Comparison of ENCODE assay signal across 9 cellular contexts in the genomic region with DNA sequence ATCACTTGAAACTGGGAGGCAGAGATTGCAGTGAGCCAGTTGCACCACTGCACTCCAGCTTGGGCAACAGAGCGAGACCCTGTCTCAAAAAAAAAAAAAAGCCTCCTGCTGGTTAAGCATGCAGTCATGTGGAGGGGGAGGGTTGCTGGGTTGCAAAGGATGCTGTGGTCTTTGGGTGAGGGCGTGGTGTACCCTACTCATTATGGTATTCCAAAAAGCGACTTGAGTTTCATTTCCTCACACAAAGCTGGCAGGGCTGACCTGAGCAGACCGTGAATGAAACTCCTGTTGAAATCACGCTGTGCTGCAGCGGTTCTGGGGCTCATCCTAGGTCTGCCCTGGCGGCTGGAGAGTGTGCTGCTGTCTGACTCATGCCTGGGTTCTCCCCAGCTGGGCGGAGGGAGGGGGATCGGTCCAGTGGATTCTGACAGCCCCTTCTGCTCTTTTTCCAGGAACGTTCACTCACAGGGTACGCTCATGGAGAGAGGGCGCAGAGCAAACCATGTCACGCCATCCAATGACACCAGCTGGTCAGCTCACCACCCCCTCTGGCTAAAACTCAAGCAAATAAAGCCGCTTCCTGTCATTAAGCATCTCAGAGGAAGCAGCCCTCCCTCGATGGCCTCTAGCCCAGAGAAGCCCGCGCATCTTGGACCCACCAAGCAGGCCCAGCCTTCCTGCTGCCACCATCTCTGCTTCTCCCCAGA.
DNase-seq lines count a peak whose midpoint lies in the region; ATAC-seq and TF ChIP-seq lines count a peak whose summit lies in the region.
"Had no signal": no experiment of that assay in that cellular context is flagged by ENCODE, and none has a peak within 500 bp of the region (broad histone marks: within the 10 kb centered on the region; RNA-seq: fewer than 3 reads in every experiment).

No MANE protein-coding gene starts in this region.

- DNase-seq in NCI-H2081 (lab: John Stamatoyannopoulos, UW): peak; percentile 14 to 57
- no peak for DNase-seq in NCI-H2081 treated with DMSO at 0.1 percent for 48 hours (lab: John Stamatoyannopoulos, UW)
- DNase-seq in NCI-H2227 treated with DMSO at 0.1 percent for 48 hours (lab: John Stamatoyannopoulos, UW): peak; percentile 45
- DNase-seq in activated CD8-positive, alpha-beta memory T cell treated with anti-CD3 and anti-CD28 coated beads for 48 hours (ENCODE audit: low read depth in 2 of 3, low spot score in 2 of 3): peak in 2 of 3 experiments; percentile 40 to 41
- peak; percentile 18 for DNase-seq in stimulated activated CD4-positive, alpha-beta T cell treated with anti-CD3 and anti-CD28 coated beads, Interleukin-12 subunit alpha, Interleukin-12 subunit beta, amount 100 ng/mL, for 4 hours
- DNase-seq in NCI-H2171 treated with DMSO at 0.1 percent for 48 hours (lab: John Stamatoyannopoulos, UW): no peak

- 100% methylated on average over 2 of the region's 17 CpGs; no CpG with 5 or more reads in 1 of the 2 donors for WGBS in gastroesophageal sphincter (ENCODE audit: low coverage in 1 of 2), 2 donors

- H3K4me1 ChIP-seq in gastroesophageal sphincter: peaks cover 0 to 23% (median 0%) of the 10 kb centered on the region in 3 donors

- H3K27me3 ChIP-seq in gastroesophageal sphincter: no peaks in the 10 kb centered on the region

- TF ChIP-seq EP300 in gastroesophageal sphincter (IDR thresholded peaks at IDR 0.05): no peak

- H3K36me3 ChIP-seq in gastroesophageal sphincter: no peaks in the 10 kb centered on the region

- H3K9me3 ChIP-seq in gastroesophageal sphincter: no peaks in the 10 kb centered on the region

- no peak for TF ChIP-seq POLR2A in gastroesophageal sphincter (IDR thresholded peaks at IDR 0.05)

- peak in 2 of 4 experiments; percentile 10 to 21 for TF ChIP-seq CTCF in gastroesophageal sphincter (IDR thresholded peaks at IDR 0.05)

- H3K4me3 ChIP-seq in gastroesophageal sphincter: no peak overlapping the region

- ATAC-seq in HG02870 (IDR thresholded peaks at IDR 0.05; ENCODE audit: unreplicated experiment) (peak; percentile 90), gastroesophageal sphincter (peak; percentile 75)

- peak overlapping the region in 2 of 4 donors; percentile 1 to 33 for H3K27ac ChIP-seq in gastroesophageal sphincter
- H3K27ac ChIP-seq: 22Rv1 had no signal

Comparison
In these comparisons a context has a peak if more than half of its experiments do, and no peak if none do; other contexts are left out.
1. DNase-seq: peak in NCI-H2081 (2 of 2), NCI-H2227 treated with DMSO at 0.1 percent for 48 hours (single experiment), activated CD8-positive, alpha-beta memory T cell treated with anti-CD3 and anti-CD28 coated beads for 48 hours (2 of 3) and stimulated activated CD4-positive, alpha-beta T cell treated with anti-CD3 and anti-CD28 coated beads, Interleukin-12 subunit alpha, Interleukin-12 subunit beta, amount 100 ng/mL, for 4 hours (single experiment); none in NCI-H2081 treated with DMSO at 0.1 percent for 48 hours (single experiment) and NCI-H2171 treated with DMSO at 0.1 percent for 48 hours (single experiment).